13 cellular contexts compared by ENCODE assay signal in the genomic region with DNA sequence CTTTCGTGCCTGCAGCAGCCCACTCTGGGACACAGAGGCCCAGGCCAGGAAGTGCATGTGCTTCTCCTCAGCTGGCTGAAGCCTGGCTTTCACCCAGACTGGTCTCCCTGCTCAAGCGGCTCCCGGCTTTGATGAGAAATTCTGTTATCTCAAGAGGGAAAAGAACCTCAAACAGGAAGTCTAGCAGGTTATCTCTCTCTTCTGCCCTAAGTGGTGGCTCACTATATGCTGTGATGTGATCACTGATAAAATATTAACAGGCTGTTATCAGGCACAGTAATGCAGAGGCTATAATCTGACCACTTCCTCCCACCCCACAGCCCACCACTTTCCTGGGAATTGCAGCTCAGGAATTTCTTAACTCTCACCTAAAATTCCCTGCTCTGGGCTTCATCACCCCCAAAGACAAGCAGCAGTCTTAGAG. TPM values are rescaled to one million over a fixed set of nuclear protein-coding genes. Genes with fewer than 3 reads are reported as not detected.
DNase-seq lines count a peak whose midpoint lies in the region; ATAC-seq and TF ChIP-seq lines count a peak whose summit lies in the region.
"Had no signal": no experiment of that assay in that cellular context is flagged by ENCODE, and none has a peak within 500 bp of the region (broad histone marks: within the 10 kb centered on the region; RNA-seq: fewer than 3 reads in every experiment).

No MANE protein-coding gene starts in this region.

- H3K27me3 ChIP-seq in right cardiac atrium (ENCODE audit: control insufficient read depth, insufficient read depth) (no peaks in the 10 kb centered on the region), mammary epithelial cell (ENCODE audit: insufficient read depth, low read length) (no peaks in the 10 kb centered on the region)

- H3K79me2 ChIP-seq in mammary epithelial cell (ENCODE audit: insufficient read depth, low read length), result no peaks in the 10 kb centered on the region

- dilution Hi-C loops in mammary epithelial cell (cut with HindIII; ENCODE audit: low sequenced_read_pairs), result no loop called here

- no peak overlapping the region for H3K9ac ChIP-seq in mammary epithelial cell (ENCODE audit: insufficient read depth, low read length)

- in situ Hi-C loops in mammary epithelial cell (cut with MboI; ENCODE audit: low sequenced_read_pairs in 2 of 2), result no loop called here

- H3K4me2 ChIP-seq in mammary epithelial cell (ENCODE audit: insufficient read depth, low read depth, low read length), result no peak overlapping the region

- CTCF ChIA-PET in mammary epithelial cell (lab: Charles Lee; ENCODE audit: low non-redundant PET), result no interaction called here

- no TSS peak for BruUV-seq in mammary epithelial cell (replicated peaks; lab: Mats Ljungman, UMichigan)

- DNase-seq in ELF-1 (ENCODE audit: low read depth, low spot score), result peak; percentile 66
- peak; percentile 31 for DNase-seq in OCI-M1 (lab: John Stamatoyannopoulos, UW)
- peak in 2 of 3 donors; percentile 34 to 56 for DNase-seq in right cardiac atrium
- DNase-seq in posterior vena cava (ENCODE audit: low spot score), result peak; percentile 80
- DNase-seq in NCI-H82 treated with DMSO at 0.1 percent for 48 hours (lab: John Stamatoyannopoulos, UW; ENCODE audit: unreplicated experiment), result no peak
- no peak for DNase-seq in mammary epithelial cell
- DNase-seq in caudate nucleus (lab: John Stamatoyannopoulos, UW), result no peak
- DNase-seq: activated B cell treated with CpG ODN at 0.5 μM for 24 hours; CD4-positive, CD25-positive, alpha-beta regulatory T cell; SHP77 treated with DMSO at 0.1 percent for 48 hours had no signal

- H3K4me1 ChIP-seq in right cardiac atrium (ENCODE audit: control insufficient read depth, insufficient read depth, low read length), result peaks cover 10% of the 10 kb centered on the region
- H3K4me1 ChIP-seq in mammary epithelial cell (ENCODE audit: insufficient read depth, low read length), result no peaks in the 10 kb centered on the region

- intact Hi-C loops in right cardiac atrium (cut with DNase I) (no loop called here), posterior vena cava (cut with DNase I) (loop anchor here in 1 of 2 donors (5.0 kb wide), 1 partner anchor 36 kb away; no protein-coding TSS in a partner anchor), mammary epithelial cell (cut with micrococcal nuclease) (no loop called here)

- no peaks in the 10 kb centered on the region for H4K20me1 ChIP-seq in mammary epithelial cell (ENCODE audit: insufficient read depth, low read length)

- 2% methylated on average over 3 of the region's 3 CpGs for WGBS in right cardiac atrium
- 41% methylated on average over 3 of the region's 3 CpGs for WGBS in mammary epithelial cell (ENCODE audit: low coverage, missing lambda C conversion rate)

- ATAC-seq in right cardiac atrium, result peak; percentile 40 to 48
- ATAC-seq in HG03097 (IDR thresholded peaks at IDR 0.05; ENCODE audit: low FRiP score, unreplicated experiment), result no peak

- H3K27ac ChIP-seq in right cardiac atrium (ENCODE audit: low read length) (peak overlapping the region; percentile 72), mammary epithelial cell (ENCODE audit: insufficient read depth, low read depth, low read length) (no peak overlapping the region), caudate nucleus (ENCODE audit: low read depth, low read length) (no peak overlapping the region)

- no peak overlapping the region for H2AFZ ChIP-seq in mammary epithelial cell (ENCODE audit: low read depth, low read length)

- H3K9me3 ChIP-seq in right cardiac atrium (ENCODE audit: control insufficient read depth, low read length) (no peaks in the 10 kb centered on the region), mammary epithelial cell (replicated peaks; ENCODE audit: insufficient read depth, low read length) (no peaks in the 10 kb centered on the region)

- TF ChIP-seq CTCF in mammary epithelial cell (conservative IDR thresholded peaks at IDR 0.05 in 1 of 2, IDR thresholded peaks at IDR 0.05 in 1 of 2; ENCODE audit: extremely low read depth in 1 of 2, insufficient read depth in 1 of 2, low read depth in 1 of 2, low read length in 2 of 2), result no peak

- H3K4me3 ChIP-seq in right cardiac atrium (ENCODE audit: low read length) (no peak overlapping the region), mammary epithelial cell (replicated peaks in 1 of 3; ENCODE audit: insufficient read depth in 1 of 3, low read depth in 2 of 3, low read length in 3 of 3) (no peak overlapping the region)

- no peaks in the 10 kb centered on the region for H3K36me3 ChIP-seq in mammary epithelial cell (ENCODE audit: insufficient read depth, low read length)

RNA-seq across cellular contexts. Expression of a gene that starts 13.3 kb away (rescaled TPM):
- total RNA-seq in right cardiac atrium (not detected), posterior vena cava (not detected), mammary epithelial cell (not detected)
- polyA plus RNA-seq in right cardiac atrium (0.05 TPM), mammary epithelial cell (not detected)
- polyA minus RNA-seq in mammary epithelial cell, result not detected
- total RNA-seq: activated B cell treated with CpG ODN at 0.5 μM for 24 hours; CD4-positive, CD25-positive, alpha-beta regulatory T cell; H1; NCI-H460 had no signal
- polyA plus RNA-seq: CD4-positive, CD25-positive, alpha-beta regulatory T cell had no signal

RNA-seq across cellular contexts. Expression of a gene that starts 30.4 kb away (rescaled TPM):
- not detected for total RNA-seq in right cardiac atrium
- not detected for polyA plus RNA-seq in right cardiac atrium
- total RNA-seq in posterior vena cava, result under 1 TPM in 1 of 2 donors, not detected in 1; 0.57 TPM
- not detected for total RNA-seq in mammary epithelial cell
- polyA plus RNA-seq in mammary epithelial cell, result not detected
- polyA minus RNA-seq in mammary epithelial cell, result not detected
- total RNA-seq: activated B cell treated with CpG ODN at 0.5 μM for 24 hours; CD4-positive, CD25-positive, alpha-beta regulatory T cell; H1; NCI-H460 had no signal
- polyA plus RNA-seq: CD4-positive, CD25-positive, alpha-beta regulatory T cell; H1 had no signal

Comparison
In these comparisons a context has a peak if more than half of its experiments do, and no peak if none do; other contexts are left out.
1. DNase-seq: peak in ELF-1 (single experiment), OCI-M1 (single experiment), right cardiac atrium (2 of 3) and posterior vena cava (single experiment); none in NCI-H82 treated with DMSO at 0.1 percent for 48 hours (single experiment), mammary epithelial cell (single experiment) and caudate nucleus (0 of 61).